ENCODE assay signal across 10 cellular contexts in the genomic region with DNA sequence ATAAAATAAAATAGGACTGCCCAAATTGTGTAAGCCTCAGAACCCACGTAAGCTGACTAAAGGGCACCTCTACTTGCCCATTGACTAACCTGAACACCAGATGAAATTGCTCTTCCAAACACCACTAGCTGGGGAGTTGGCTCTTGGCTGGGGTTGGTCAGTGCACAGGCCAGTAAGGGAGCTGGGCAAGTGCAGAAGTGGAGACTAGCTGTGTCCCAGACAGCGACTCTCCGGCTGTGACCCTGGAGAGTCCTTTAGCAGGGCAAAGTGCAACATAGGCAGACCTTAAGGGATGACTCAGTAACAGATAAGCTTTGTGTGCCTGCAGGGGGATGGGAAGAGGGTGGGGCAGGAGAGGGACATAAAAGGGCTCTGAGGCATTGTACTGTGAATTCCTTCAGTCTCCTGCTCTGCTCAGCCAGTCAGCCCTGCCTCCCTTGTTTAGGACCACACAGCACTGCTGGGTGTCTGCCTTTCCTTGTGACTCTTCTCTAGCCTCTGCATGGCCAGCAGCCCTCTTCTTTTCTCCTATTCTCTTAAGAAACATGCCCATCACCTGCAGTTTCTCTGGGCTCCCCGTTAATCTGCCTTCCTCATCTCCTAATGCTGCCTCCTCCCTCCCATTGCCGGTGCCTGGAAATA. TPM values are rescaled to one million over a fixed set of nuclear protein-coding genes. Genes with fewer than 3 reads are reported as not detected.
DNase-seq lines count a peak whose midpoint lies in the region; ATAC-seq, FAIRE-seq and TF ChIP-seq lines count a peak whose summit lies in the region.
"Had no signal": no experiment of that assay in that cellular context is flagged by ENCODE, and none has a peak within 500 bp of the region (broad histone marks: within the 10 kb centered on the region; RNA-seq: fewer than 3 reads in every experiment).

No MANE protein-coding gene starts in this region.

- no peak overlapping the region for H3K4me2 ChIP-seq in OCI-LY7 (ENCODE audit: low read length)

- TF ChIP-seq CTCF in BE2C (IDR thresholded peaks at IDR 0.05; ENCODE audit: low read depth, low read length) = no peak
- TF ChIP-seq CTCF in brain microvascular endothelial cell (IDR thresholded peaks at IDR 0.05; ENCODE audit: low read depth, low read length, missing control alignments) = no peak
- TF ChIP-seq CTCF in left lung (IDR thresholded peaks at IDR 0.05) = no peak
- no peak for TF ChIP-seq CTCF in OCI-LY7 (conservative IDR thresholded peaks at IDR 0.05; ENCODE audit: low read length)
- no peak for TF ChIP-seq CTCF in D721Med (IDR thresholded peaks at IDR 0.05; ENCODE audit: insufficient read depth, missing control alignments)

- BruUV-seq in OCI-LY7 (replicated peaks; lab: Mats Ljungman, UMichigan) = no TSS peak

- no peaks in the 10 kb centered on the region for H4K20me1 ChIP-seq in OCI-LY7 (ENCODE audit: insufficient read depth, low read length)

- DNase-seq in BE2C (peak; percentile 20), M059J (ENCODE audit: low read depth) (peak; percentile 68), brain microvascular endothelial cell (peak; percentile 11), left lung (no peak), OCI-LY7 (ENCODE audit: low spot score) (no peak), middle frontal gyrus (ENCODE audit: extremely low spot score, low spot score) (no peak), cortex of kidney (lab: John Stamatoyannopoulos, UW) (no peak), D721Med (ENCODE audit: insufficient read length, low spot score) (no peak)
- DNase-seq: C1 segment of cervical spinal cord, NCI-H2081 had no signal

- H3K9me3 ChIP-seq in BE2C = no peaks in the 10 kb centered on the region
- no peaks in the 10 kb centered on the region for H3K9me3 ChIP-seq in left lung
- H3K9me3 ChIP-seq in OCI-LY7 (ENCODE audit: low read length) = no peaks in the 10 kb centered on the region

- H2AFZ ChIP-seq in OCI-LY7 (ENCODE audit: low read length) = no peak overlapping the region

- FAIRE-seq in D721Med (lab: Jason Lieb, UNC) = no peak

- H3K4me3 ChIP-seq in BE2C (ENCODE audit: low read depth, low read length) (no peak overlapping the region), brain microvascular endothelial cell (ENCODE audit: low read depth, low read length) (no peak overlapping the region), left lung (no peak overlapping the region), OCI-LY7 (ENCODE audit: low read depth, low read length, poor library complexity, severe bottlenecking) (no peak overlapping the region)

- no peaks in the 10 kb centered on the region for H3K36me3 ChIP-seq in BE2C
- H3K36me3 ChIP-seq in brain microvascular endothelial cell (replicated peaks) = no peaks in the 10 kb centered on the region
- H3K36me3 ChIP-seq in left lung = no peaks in the 10 kb centered on the region
- H3K36me3 ChIP-seq in OCI-LY7 (ENCODE audit: insufficient read depth, low read length) = no peaks in the 10 kb centered on the region

- CTCF ChIA-PET in OCI-LY7 (lab: Charles Lee; ENCODE audit: unreplicated experiment) = interaction anchor here (0.6 kb wide), 1 partner anchor 314 kb away, joined by 3 read pairs; no protein-coding TSS in a partner anchor

- no peaks in the 10 kb centered on the region for H3K79me2 ChIP-seq in OCI-LY7 (ENCODE audit: insufficient read depth, low read depth, low read length)

- POLR2A ChIA-PET in OCI-LY7 (lab: Charles Lee) = no interaction called here

- in situ Hi-C loops in brain microvascular endothelial cell (cut with HindIII; ENCODE audit: low pct_ligation_motif_present, low sequenced_read_pairs) = no loop called here

- ATAC-seq in left lung = peak; percentile 64

- no peaks in the 10 kb centered on the region for H3K9me2 ChIP-seq in OCI-LY7 (ENCODE audit: insufficient read depth, low read length)

- H3K27ac ChIP-seq in brain microvascular endothelial cell (no peak overlapping the region), left lung (no peak overlapping the region), OCI-LY7 (ENCODE audit: low read depth, low read length, poor library complexity, severe bottlenecking) (no peak overlapping the region)

- H3K4me1 ChIP-seq in BE2C (no peaks in the 10 kb centered on the region), left lung (no peaks in the 10 kb centered on the region), OCI-LY7 (ENCODE audit: insufficient read depth, low read length, poor library complexity, severe bottlenecking) (no peaks in the 10 kb centered on the region)

- H3K27me3 ChIP-seq in BE2C (peaks cover 6% of the 10 kb centered on the region; the same call in 1 of the 2 replicates), brain microvascular endothelial cell (replicated peaks) (no peaks in the 10 kb centered on the region), left lung (no peaks in the 10 kb centered on the region)

- intact Hi-C loops in left lung (cut with DNase I) (no loop called here), OCI-LY7 (cut with micrococcal nuclease; ENCODE audit: unreplicated experiment) (no loop called here)

RNA-seq across cellular contexts. Expression of a gene that starts 13.2 kb away (rescaled TPM):
- polyA plus RNA-seq in BE2C (2012; ENCODE audit: insufficient read depth, insufficient read length, low read depth) = not detected
- total RNA-seq in M059J (2014; rRNA removed; shearing (Covaris generic)) = not detected in 2 replicates
- total RNA-seq in left lung (under 1 TPM; 0.12 to 0.26 TPM), OCI-LY7 (2022) (not detected in 2 replicates)
- not detected in 2 replicates for total RNA-seq in OCI-LY7 (2014; rRNA removed; shearing (Covaris generic))

Comparison
In these comparisons a context has a peak if more than half of its experiments do, and no peak if none do; other contexts are left out.
1. DNase-seq: peak in BE2C (single experiment), M059J (single experiment) and brain microvascular endothelial cell (single experiment); none in left lung (0 of 2), OCI-LY7 (single experiment), middle frontal gyrus (single experiment), cortex of kidney (single experiment) and D721Med (single experiment).